Comparison of ENCODE assay signal across 24 cellular contexts in the genomic region with DNA sequence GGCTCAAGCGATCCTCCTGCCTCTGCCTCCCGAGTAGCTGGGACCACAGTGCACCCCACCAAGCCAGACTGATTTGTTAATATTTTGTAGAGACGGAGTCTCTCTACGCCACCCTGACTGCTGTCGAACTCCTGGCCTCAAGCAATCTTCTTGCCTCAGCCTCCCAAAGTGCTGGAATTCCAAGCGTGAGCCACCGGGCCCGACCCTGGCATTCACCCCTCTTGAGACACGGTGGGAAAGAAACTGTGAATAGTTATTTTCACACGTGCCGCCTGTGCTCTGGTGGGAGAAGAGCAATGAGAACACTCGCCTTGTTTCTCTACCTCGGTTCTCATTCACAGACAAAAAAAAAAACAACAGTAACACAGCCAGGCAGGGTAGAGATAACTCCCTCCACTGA.
DNase-seq lines count a peak whose midpoint lies in the region; ATAC-seq and TF ChIP-seq lines count a peak whose summit lies in the region.
"Had no signal": no experiment of that assay in that cellular context is flagged by ENCODE, and none has a peak within 500 bp of the region (broad histone marks: within the 10 kb centered on the region; RNA-seq: fewer than 3 reads in every experiment).

No MANE protein-coding gene starts in this region.

- H3K9me3 Mint-ChIP-seq in Caco-2 (ENCODE audit: unreplicated experiment) (no peaks in the 10 kb centered on the region), mesothelial cell of epicardium (no peaks in the 10 kb centered on the region)
- H3K9me3 Mint-ChIP-seq in central memory CD8-positive, alpha-beta T cell = no peaks in the 10 kb centered on the region
- H3K9me3 Mint-ChIP-seq: CD8-positive, alpha-beta T cell; HFFc6 had no signal

- no peaks in the 10 kb centered on the region for H3K9me2 ChIP-seq in Karpas-422 (replicated peaks; ENCODE audit: insufficient read depth, low read length)
- H3K9me2 ChIP-seq: SK-N-SH had no signal

- no peak overlapping the region for H3K9ac ChIP-seq in Karpas-422 (ENCODE audit: low read length)
- H3K9ac ChIP-seq: SK-N-SH had no signal

- no peak overlapping the region for H3K4me2 ChIP-seq in Karpas-422 (ENCODE audit: low read depth, low read length, poor library complexity, severe bottlenecking)

- H3K36me3 ChIP-seq in Caco-2 (ENCODE audit: control insufficient read depth, insufficient read depth, low read length) (no peaks in the 10 kb centered on the region), Karpas-422 (ENCODE audit: insufficient read depth, low read length) (no peaks in the 10 kb centered on the region)
- H3K36me3 ChIP-seq: MG63 had no signal

- H3K4me1 ChIP-seq in Caco-2 (peaks cover 8% of the 10 kb centered on the region; the same call in 1 of the 2 replicates), Karpas-422 (ENCODE audit: low read length) (no peaks in the 10 kb centered on the region)

- no peak overlapping the region for H3K27ac ChIP-seq in Karpas-422 (ENCODE audit: low read length)
- H3K27ac ChIP-seq: 22Rv1, C4-2B had no signal

- H3K27ac Mint-ChIP-seq in Caco-2 (ENCODE audit: unreplicated experiment) (peak overlapping the region; percentile 34), mesothelial cell of epicardium (peak overlapping the region; percentile 58)
- peak overlapping the region; percentile 23 for H3K27ac Mint-ChIP-seq in central memory CD8-positive, alpha-beta T cell (ENCODE audit: low read depth)
- H3K27ac Mint-ChIP-seq: B cell; CD8-positive, alpha-beta T cell; HFFc6 had no signal

- no peak for DNase-seq in Caco-2
- peak; percentile 11 for DNase-seq in Karpas-422
- DNase-seq in central memory CD8-positive, alpha-beta T cell (ENCODE audit: low spot score in 2 of 2) = no peak
- DNase-seq in mesothelial cell of epicardium (ENCODE audit: low spot score in 2 of 2, unreplicated experiment in 2 of 2) = no peak
- no peak for DNase-seq in NCI-H1048 (lab: John Stamatoyannopoulos, UW)
- DNase-seq in islet precursor cell = no peak
- DNase-seq in OCI-M2 (lab: John Stamatoyannopoulos, UW; ENCODE audit: unreplicated experiment) = no peak
- DNase-seq: CD8-positive, alpha-beta T cell; DMS 273 treated with DMSO at 0.1 percent for 48 hours; DMS79; EL; GF-D8; HFFc6; KBM-7; NCI-H2029; NCI-H446; NCI-H526 treated with DMSO at 0.1 percent for 48 hours; OCI-M1; SK-N-SH had no signal

- TF ChIP-seq CTCF in Caco-2 (IDR thresholded peaks at IDR 0.05; ENCODE audit: insufficient read depth in 1 of 2, low read depth in 1 of 2, low read length in 1 of 2, severe bottlenecking in 1 of 2, unreplicated experiment in 1 of 2) (no peak), mesothelial cell of epicardium (IDR thresholded peaks at IDR 0.05; ENCODE audit: unreplicated experiment) (no peak)

- POLR2A ChIA-PET in Caco-2 (lab: Charles Lee) = no interaction called here

- ATAC-seq in central memory CD8-positive, alpha-beta T cell (replicated peaks; ENCODE audit: extremely low read depth, poor library complexity, severe bottlenecking) = no peak
- no peak for ATAC-seq in GM21576 (IDR thresholded peaks at IDR 0.05; ENCODE audit: unreplicated experiment)
- ATAC-seq: CD8-positive, alpha-beta T cell had no signal

- CTCF ChIA-PET in Caco-2 (lab: Charles Lee) = no interaction called here

- no TSS peak for BruUV-seq in Caco-2 (replicated peaks; lab: Mats Ljungman, UMichigan)

- H4K20me1 ChIP-seq in Karpas-422 (ENCODE audit: insufficient read depth, low read depth, low read length) = no peaks in the 10 kb centered on the region

- no peaks in the 10 kb centered on the region for H3K27me3 ChIP-seq in Caco-2 (replicated peaks; ENCODE audit: control insufficient read depth, insufficient read depth, low read length)
- no peaks in the 10 kb centered on the region for H3K27me3 ChIP-seq in Karpas-422 (ENCODE audit: low read length)
- H3K27me3 ChIP-seq: MG63 had no signal

- intact Hi-C loops in Caco-2 (cut with micrococcal nuclease; ENCODE audit: unreplicated experiment) = no loop called here

- no peak overlapping the region for H3K4me3 Mint-ChIP-seq in Caco-2 (ENCODE audit: unreplicated experiment)
- H3K4me3 Mint-ChIP-seq in central memory CD8-positive, alpha-beta T cell = no peak overlapping the region
- no peak overlapping the region for H3K4me3 Mint-ChIP-seq in mesothelial cell of epicardium
- H3K4me3 Mint-ChIP-seq: B cell; CD8-positive, alpha-beta T cell; HFFc6 had no signal

- H2AFZ ChIP-seq in Karpas-422 (ENCODE audit: low read length) = no peak overlapping the region

- H3K4me3 ChIP-seq in Caco-2 (ENCODE audit: low read depth, low read length) (no peak overlapping the region), Karpas-422 (ENCODE audit: low read length) (no peak overlapping the region)
- H3K4me3 ChIP-seq: MG63 had no signal

- H3K4me1 Mint-ChIP-seq in Caco-2 (ENCODE audit: low read depth, unreplicated experiment) (peaks cover 14% of the 10 kb centered on the region), mesothelial cell of epicardium (peaks cover 31% of the 10 kb centered on the region)
- peaks cover 45% of the 10 kb centered on the region for H3K4me1 Mint-ChIP-seq in central memory CD8-positive, alpha-beta T cell
- H3K4me1 Mint-ChIP-seq: B cell had no signal

- peaks cover 28% of the 10 kb centered on the region for H3K36me3 Mint-ChIP-seq in Caco-2 (ENCODE audit: insufficient read depth, unreplicated experiment)
- peaks cover 6% of the 10 kb centered on the region for H3K36me3 Mint-ChIP-seq in central memory CD8-positive, alpha-beta T cell (ENCODE audit: insufficient read depth)
- peaks cover 8% of the 10 kb centered on the region for H3K36me3 Mint-ChIP-seq in mesothelial cell of epicardium

- H3K79me2 ChIP-seq in Karpas-422 (ENCODE audit: low read length) = no peaks in the 10 kb centered on the region

- H3K27me3 Mint-ChIP-seq in Caco-2 (ENCODE audit: insufficient read depth, unreplicated experiment) (no peaks in the 10 kb centered on the region), mesothelial cell of epicardium (ENCODE audit: low read depth) (no peaks in the 10 kb centered on the region)
- no peaks in the 10 kb centered on the region for H3K27me3 Mint-ChIP-seq in central memory CD8-positive, alpha-beta T cell
- H3K27me3 Mint-ChIP-seq: B cell had no signal

- H3K9me3 ChIP-seq in Caco-2 = no peaks in the 10 kb centered on the region
- no peaks in the 10 kb centered on the region for H3K9me3 ChIP-seq in Karpas-422 (ENCODE audit: low read length)
- H3K9me3 ChIP-seq: MG63, SK-N-SH had no signal
